Comparison of ENCODE assay signal across 23 cellular contexts in genomic region chr13:74217816-74218215, GRCh38.
DNase-seq lines count a peak whose midpoint lies in the region; ATAC-seq and TF ChIP-seq lines count a peak whose summit lies in the region.
"Had no signal": no experiment of that assay in that cellular context is flagged by ENCODE, and none has a peak within 500 bp of the region (broad histone marks: within the 10 kb centered on the region; RNA-seq: fewer than 3 reads in every experiment).

No MANE protein-coding gene starts in this region.

- H3K9me3 ChIP-seq in SJSA1 (replicated peaks) (no peaks in the 10 kb centered on the region), osteoblast (ENCODE audit: low read depth, low read length) (no peaks in the 10 kb centered on the region)
- H3K9me3 ChIP-seq: colonic mucosa, esophagus muscularis mucosa, heart right ventricle, thyroid gland had no signal

- peak; percentile 79 for DNase-seq in ELR (ENCODE audit: low read depth)
- peak in 1 of 2 experiments; percentile 44 for DNase-seq in SJSA1 (ENCODE audit: low read depth in 1 of 2, low spot score in 2 of 2)
- peak; percentile 69 for DNase-seq in fibroblast of gingiva (ENCODE audit: low read depth)
- no peak for DNase-seq in osteoblast (ENCODE audit: insufficient read length, low spot score, missing footprints)
- DNase-seq in hypothalamus (lab: John Stamatoyannopoulos, UW) = no peak
- no peak for DNase-seq in NCI-H2029 treated with DMSO at 0.1 percent for 48 hours (lab: John Stamatoyannopoulos, UW)
- DNase-seq: activated CD4-positive, alpha-beta T cell treated with anti-CD3 and anti-CD28 coated beads for 36 hours; AML-193; CD8-positive, alpha-beta T cell; colonic mucosa; GF-D8; heart right ventricle; NCI-H1092 treated with DMSO at 0.1 percent for 48 hours; NCI-H2029; NCI-H446; nephron progenitor cell; PC-3; SHP77 treated with DMSO at 0.1 percent for 48 hours; thyroid gland had no signal

- no peak for TF ChIP-seq CTCF in osteoblast (IDR thresholded peaks at IDR 0.05; ENCODE audit: extremely low read depth, low read depth, low read length)

- no peak overlapping the region for H2AFZ ChIP-seq in osteoblast (ENCODE audit: low read length)

- H3K36me3 ChIP-seq in SJSA1 = no peaks in the 10 kb centered on the region
- H3K36me3 ChIP-seq in osteoblast (ENCODE audit: insufficient read depth, low read length) = no peaks in the 10 kb centered on the region
- H3K36me3 ChIP-seq: colonic mucosa, esophagus muscularis mucosa, heart right ventricle, thyroid gland had no signal

- no peaks in the 10 kb centered on the region for H4K20me1 ChIP-seq in osteoblast (ENCODE audit: insufficient read depth, low read length)

- H3K27me3 ChIP-seq in SJSA1 (replicated peaks) (no peaks in the 10 kb centered on the region), osteoblast (ENCODE audit: insufficient read depth, low read length) (no peaks in the 10 kb centered on the region)
- H3K27me3 ChIP-seq: colonic mucosa, esophagus muscularis mucosa, heart right ventricle, thyroid gland had no signal

- ATAC-seq in HG02798 (IDR thresholded peaks at IDR 0.05; ENCODE audit: poor library complexity, unreplicated experiment) (no peak), GM21786 (IDR thresholded peaks at IDR 0.05; ENCODE audit: unreplicated experiment) (no peak)
- ATAC-seq: activated CD4-positive, alpha-beta T cell treated with anti-CD3 and anti-CD28 coated beads for 36 hours; activated T-cell treated with anti-CD3 and anti-CD28 coated beads, Interleukin-2, amount 50 U/mL, for 4 hours; CD8-positive, alpha-beta T cell; heart right ventricle; PC-3 had no signal

- H3K4me3 ChIP-seq in SJSA1 (no peak overlapping the region), osteoblast (ENCODE audit: insufficient read depth, low read length) (no peak overlapping the region)
- H3K4me3 ChIP-seq: colonic mucosa, esophagus muscularis mucosa, heart right ventricle, thyroid gland had no signal

- peak overlapping the region; percentile 18 for H3K4me2 ChIP-seq in osteoblast (ENCODE audit: insufficient read depth, low read length)

- peaks cover 16% of the 10 kb centered on the region for H3K4me1 ChIP-seq in SJSA1 (replicated peaks)
- peaks cover 13% of the 10 kb centered on the region for H3K4me1 ChIP-seq in osteoblast (ENCODE audit: insufficient read depth, low read length)
- H3K4me1 ChIP-seq: colonic mucosa, heart right ventricle, thyroid gland had no signal

- H3K79me2 ChIP-seq in osteoblast (ENCODE audit: insufficient read depth, low read length) = no peaks in the 10 kb centered on the region

- H3K27ac ChIP-seq in SJSA1 = peak overlapping the region; percentile 25; the same call in 1 of the 2 replicates
- peak overlapping the region; percentile 53 for H3K27ac ChIP-seq in osteoblast (ENCODE audit: low read depth, low read length)
- H3K27ac ChIP-seq: colonic mucosa, esophagus muscularis mucosa, heart right ventricle, thyroid gland had no signal

Comparison
In these comparisons a context has a peak if more than half of its experiments do, and no peak if none do; other contexts are left out.
1. DNase-seq: peak in ELR (single experiment) and fibroblast of gingiva (single experiment); none in osteoblast (single experiment), hypothalamus (0 of 51) and NCI-H2029 treated with DMSO at 0.1 percent for 48 hours (single experiment).